In the genomic region with DNA sequence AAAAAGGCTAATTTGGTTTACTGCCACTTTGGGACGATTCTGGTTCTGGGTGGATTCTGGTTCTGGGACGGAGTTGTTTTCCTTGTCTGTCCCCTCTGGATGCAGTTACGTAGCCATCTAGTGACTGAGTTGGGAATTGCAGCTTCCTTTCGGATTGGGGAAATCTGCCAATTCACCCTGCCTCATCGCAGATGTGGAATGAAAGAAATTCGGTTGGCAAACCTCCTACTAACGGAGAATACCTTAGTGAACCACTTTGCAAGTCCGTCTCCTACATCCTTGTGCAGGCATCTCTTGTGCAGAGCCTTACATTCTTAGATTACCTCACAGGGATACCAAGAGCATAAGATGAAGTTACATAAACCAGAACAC, we compare ENCODE assay signal across 1 cellular context.
A peak's percentile ranks its signal among the peaks of the same experiment; 100 is the strongest.
TF ChIP-seq lines count a peak whose summit lies in the region.

No MANE protein-coding gene starts in this region.

TF ChIP-seq in HepG2, 621 proteins besides CTCF, POLR2A, EP300 and RAD21 (continued from another document and continues in another):
- TF ChIP-seq, protein P1, sequence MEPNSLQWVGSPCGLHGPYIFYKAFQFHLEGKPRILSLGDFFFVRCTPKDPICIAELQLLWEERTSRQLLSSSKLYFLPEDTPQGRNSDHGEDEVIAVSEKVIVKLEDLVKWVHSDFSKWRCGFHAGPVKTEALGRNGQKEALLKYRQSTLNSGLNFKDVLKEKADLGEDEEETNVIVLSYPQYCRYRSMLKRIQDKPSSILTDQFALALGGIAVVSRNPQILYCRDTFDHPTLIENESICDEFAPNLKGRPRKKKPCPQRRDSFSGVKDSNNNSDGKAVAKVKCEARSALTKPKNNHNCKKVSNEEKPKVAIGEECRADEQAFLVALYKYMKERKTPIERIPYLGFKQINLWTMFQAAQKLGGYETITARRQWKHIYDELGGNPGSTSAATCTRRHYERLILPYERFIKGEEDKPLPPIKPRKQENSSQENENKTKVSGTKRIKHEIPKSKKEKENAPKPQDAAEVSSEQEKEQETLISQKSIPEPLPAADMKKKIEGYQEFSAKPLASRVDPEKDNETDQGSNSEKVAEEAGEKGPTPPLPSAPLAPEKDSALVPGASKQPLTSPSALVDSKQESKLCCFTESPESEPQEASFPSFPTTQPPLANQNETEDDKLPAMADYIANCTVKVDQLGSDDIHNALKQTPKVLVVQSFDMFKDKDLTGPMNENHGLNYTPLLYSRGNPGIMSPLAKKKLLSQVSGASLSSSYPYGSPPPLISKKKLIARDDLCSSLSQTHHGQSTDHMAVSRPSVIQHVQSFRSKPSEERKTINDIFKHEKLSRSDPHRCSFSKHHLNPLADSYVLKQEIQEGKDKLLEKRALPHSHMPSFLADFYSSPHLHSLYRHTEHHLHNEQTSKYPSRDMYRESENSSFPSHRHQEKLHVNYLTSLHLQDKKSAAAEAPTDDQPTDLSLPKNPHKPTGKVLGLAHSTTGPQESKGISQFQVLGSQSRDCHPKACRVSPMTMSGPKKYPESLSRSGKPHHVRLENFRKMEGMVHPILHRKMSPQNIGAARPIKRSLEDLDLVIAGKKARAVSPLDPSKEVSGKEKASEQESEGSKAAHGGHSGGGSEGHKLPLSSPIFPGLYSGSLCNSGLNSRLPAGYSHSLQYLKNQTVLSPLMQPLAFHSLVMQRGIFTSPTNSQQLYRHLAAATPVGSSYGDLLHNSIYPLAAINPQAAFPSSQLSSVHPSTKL (CRISPR knock-in tag; IDR thresholded peaks at IDR 0.05) = 0 out of 2 replicates have a peak, but pooled peaks have one; percentile 28
- TF ChIP-seq ARNT2 (CRISPR knock-in tag; IDR thresholded peaks at IDR 0.05; ENCODE audit: low read depth) (no peak), TEAD3 (CRISPR knock-in tag; optimal IDR thresholded peaks at IDR 0.05; ENCODE audit: borderline replicate concordance) (peak; percentile 35), GATAD1 (CRISPR knock-in tag; IDR thresholded peaks at IDR 0.05) (no peak), ZNF549 (CRISPR knock-in tag; IDR thresholded peaks at IDR 0.05) (no peak), ZNF350 (CRISPR knock-in tag; IDR thresholded peaks at IDR 0.05; ENCODE audit: borderline replicate concordance, low read depth) (no peak), NFIB (CRISPR knock-in tag; IDR thresholded peaks at IDR 0.05; ENCODE audit: borderline replicate concordance) (no peak), RBFOX2 (IDR thresholded peaks at IDR 0.05; ENCODE audit: low read depth, low read length) (no peak), KDM5A (IDR thresholded peaks at IDR 0.05; ENCODE audit: borderline replicate concordance, low read length) (no peak), HMGA1 (CRISPR knock-in tag; conservative IDR thresholded peaks at IDR 0.05) (no peak), ZBTB7A (CRISPR knock-in tag; IDR thresholded peaks at IDR 0.05) (no peak), MBNL3 (CRISPR knock-in tag; conservative IDR thresholded peaks at IDR 0.05) (no peak), HOXA9 (CRISPR knock-in tag; IDR thresholded peaks at IDR 0.05; ENCODE audit: borderline replicate concordance) (no peak), SRF (IDR thresholded peaks at IDR 0.05; ENCODE audit: low read depth, low read length) (no peak), NFE2 (CRISPR knock-in tag; IDR thresholded peaks at IDR 0.05) (peak; percentile 84; the same call in 1 of the 2 replicates), KMT2A (CRISPR knock-in tag; IDR thresholded peaks at IDR 0.05) (no peak), NPAS2 (CRISPR knock-in tag; IDR thresholded peaks at IDR 0.05; ENCODE audit: borderline replicate concordance) (no peak), ZNF496 (CRISPR knock-in tag; IDR thresholded peaks at IDR 0.05; ENCODE audit: insufficient replicate concordance) (no peak), SAP130 (CRISPR knock-in tag; IDR thresholded peaks at IDR 0.05; ENCODE audit: low read depth) (peak; percentile 39), POLR2AphosphoS5 (IDR thresholded peaks at IDR 0.05; ENCODE audit: low read depth, low read length) (no peak), ZKSCAN1 (IDR thresholded peaks at IDR 0.05; ENCODE audit: low read length) (0 out of 2 replicates have a peak, but pooled peaks have one; percentile 49), NFATC3 (CRISPR knock-in tag; IDR thresholded peaks at IDR 0.05) (no peak), ZNF143 (CRISPR knock-in tag; IDR thresholded peaks at IDR 0.05) (no peak), ZSCAN21 (CRISPR knock-in tag; IDR thresholded peaks at IDR 0.05; ENCODE audit: borderline replicate concordance) (no peak), RELA (CRISPR knock-in tag; IDR thresholded peaks at IDR 0.05) (no peak)
- TF ChIP-seq, protein P2, sequence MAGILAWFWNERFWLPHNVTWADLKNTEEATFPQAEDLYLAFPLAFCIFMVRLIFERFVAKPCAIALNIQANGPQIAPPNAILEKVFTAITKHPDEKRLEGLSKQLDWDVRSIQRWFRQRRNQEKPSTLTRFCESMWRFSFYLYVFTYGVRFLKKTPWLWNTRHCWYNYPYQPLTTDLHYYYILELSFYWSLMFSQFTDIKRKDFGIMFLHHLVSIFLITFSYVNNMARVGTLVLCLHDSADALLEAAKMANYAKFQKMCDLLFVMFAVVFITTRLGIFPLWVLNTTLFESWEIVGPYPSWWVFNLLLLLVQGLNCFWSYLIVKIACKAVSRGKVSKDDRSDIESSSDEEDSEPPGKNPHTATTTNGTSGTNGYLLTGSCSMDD (CRISPR knock-in tag; IDR thresholded peaks at IDR 0.05) = no peak
- TF ChIP-seq, protein P3, sequence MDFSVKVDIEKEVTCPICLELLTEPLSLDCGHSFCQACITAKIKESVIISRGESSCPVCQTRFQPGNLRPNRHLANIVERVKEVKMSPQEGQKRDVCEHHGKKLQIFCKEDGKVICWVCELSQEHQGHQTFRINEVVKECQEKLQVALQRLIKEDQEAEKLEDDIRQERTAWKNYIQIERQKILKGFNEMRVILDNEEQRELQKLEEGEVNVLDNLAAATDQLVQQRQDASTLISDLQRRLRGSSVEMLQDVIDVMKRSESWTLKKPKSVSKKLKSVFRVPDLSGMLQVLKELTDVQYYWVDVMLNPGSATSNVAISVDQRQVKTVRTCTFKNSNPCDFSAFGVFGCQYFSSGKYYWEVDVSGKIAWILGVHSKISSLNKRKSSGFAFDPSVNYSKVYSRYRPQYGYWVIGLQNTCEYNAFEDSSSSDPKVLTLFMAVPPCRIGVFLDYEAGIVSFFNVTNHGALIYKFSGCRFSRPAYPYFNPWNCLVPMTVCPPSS (IDR thresholded peaks at IDR 0.05) = no peak
- TF ChIP-seq, protein P4, sequence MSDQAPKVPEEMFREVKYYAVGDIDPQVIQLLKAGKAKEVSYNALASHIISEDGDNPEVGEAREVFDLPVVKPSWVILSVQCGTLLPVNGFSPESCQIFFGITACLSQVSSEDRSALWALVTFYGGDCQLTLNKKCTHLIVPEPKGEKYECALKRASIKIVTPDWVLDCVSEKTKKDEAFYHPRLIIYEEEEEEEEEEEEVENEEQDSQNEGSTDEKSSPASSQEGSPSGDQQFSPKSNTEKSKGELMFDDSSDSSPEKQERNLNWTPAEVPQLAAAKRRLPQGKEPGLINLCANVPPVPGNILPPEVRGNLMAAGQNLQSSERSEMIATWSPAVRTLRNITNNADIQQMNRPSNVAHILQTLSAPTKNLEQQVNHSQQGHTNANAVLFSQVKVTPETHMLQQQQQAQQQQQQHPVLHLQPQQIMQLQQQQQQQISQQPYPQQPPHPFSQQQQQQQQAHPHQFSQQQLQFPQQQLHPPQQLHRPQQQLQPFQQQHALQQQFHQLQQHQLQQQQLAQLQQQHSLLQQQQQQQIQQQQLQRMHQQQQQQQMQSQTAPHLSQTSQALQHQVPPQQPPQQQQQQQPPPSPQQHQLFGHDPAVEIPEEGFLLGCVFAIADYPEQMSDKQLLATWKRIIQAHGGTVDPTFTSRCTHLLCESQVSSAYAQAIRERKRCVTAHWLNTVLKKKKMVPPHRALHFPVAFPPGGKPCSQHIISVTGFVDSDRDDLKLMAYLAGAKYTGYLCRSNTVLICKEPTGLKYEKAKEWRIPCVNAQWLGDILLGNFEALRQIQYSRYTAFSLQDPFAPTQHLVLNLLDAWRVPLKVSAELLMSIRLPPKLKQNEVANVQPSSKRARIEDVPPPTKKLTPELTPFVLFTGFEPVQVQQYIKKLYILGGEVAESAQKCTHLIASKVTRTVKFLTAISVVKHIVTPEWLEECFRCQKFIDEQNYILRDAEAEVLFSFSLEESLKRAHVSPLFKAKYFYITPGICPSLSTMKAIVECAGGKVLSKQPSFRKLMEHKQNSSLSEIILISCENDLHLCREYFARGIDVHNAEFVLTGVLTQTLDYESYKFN (CRISPR knock-in tag; conservative IDR thresholded peaks at IDR 0.05) = no peak
- TF ChIP-seq, protein P5, sequence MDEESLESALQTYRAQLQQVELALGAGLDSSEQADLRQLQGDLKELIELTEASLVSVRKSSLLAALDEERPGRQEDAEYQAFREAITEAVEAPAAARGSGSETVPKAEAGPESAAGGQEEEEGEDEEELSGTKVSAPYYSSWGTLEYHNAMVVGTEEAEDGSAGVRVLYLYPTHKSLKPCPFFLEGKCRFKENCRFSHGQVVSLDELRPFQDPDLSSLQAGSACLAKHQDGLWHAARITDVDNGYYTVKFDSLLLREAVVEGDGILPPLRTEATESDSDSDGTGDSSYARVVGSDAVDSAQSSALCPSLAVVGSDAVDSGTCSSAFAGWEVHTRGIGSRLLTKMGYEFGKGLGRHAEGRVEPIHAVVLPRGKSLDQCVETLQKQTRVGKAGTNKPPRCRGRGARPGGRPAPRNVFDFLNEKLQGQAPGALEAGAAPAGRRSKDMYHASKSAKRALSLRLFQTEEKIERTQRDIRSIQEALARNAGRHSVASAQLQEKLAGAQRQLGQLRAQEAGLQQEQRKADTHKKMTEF (CRISPR knock-in tag; IDR thresholded peaks at IDR 0.05) = 0 out of 2 replicates have a peak, but pooled peaks have one; percentile 28
- TF ChIP-seq, protein P6, sequence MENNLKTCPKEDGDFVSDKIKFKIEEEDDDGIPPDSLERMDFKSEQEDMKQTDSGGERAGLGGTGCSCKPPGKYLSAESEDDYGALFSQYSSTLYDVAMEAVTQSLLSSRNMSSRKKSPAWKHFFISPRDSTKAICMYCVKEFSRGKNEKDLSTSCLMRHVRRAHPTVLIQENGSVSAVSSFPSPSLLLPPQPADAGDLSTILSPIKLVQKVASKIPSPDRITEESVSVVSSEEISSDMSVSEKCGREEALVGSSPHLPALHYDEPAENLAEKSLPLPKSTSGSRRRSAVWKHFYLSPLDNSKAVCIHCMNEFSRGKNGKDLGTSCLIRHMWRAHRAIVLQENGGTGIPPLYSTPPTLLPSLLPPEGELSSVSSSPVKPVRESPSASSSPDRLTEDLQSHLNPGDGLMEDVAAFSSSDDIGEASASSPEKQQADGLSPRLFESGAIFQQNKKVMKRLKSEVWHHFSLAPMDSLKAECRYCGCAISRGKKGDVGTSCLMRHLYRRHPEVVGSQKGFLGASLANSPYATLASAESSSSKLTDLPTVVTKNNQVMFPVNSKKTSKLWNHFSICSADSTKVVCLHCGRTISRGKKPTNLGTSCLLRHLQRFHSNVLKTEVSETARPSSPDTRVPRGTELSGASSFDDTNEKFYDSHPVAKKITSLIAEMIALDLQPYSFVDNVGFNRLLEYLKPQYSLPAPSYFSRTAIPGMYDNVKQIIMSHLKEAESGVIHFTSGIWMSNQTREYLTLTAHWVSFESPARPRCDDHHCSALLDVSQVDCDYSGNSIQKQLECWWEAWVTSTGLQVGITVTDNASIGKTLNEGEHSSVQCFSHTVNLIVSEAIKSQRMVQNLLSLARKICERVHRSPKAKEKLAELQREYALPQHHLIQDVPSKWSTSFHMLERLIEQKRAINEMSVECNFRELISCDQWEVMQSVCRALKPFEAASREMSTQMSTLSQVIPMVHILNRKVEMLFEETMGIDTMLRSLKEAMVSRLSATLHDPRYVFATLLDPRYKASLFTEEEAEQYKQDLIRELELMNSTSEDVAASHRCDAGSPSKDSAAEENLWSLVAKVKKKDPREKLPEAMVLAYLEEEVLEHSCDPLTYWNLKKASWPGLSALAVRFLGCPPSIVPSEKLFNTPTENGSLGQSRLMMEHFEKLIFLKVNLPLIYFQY (CRISPR knock-in tag; IDR thresholded peaks at IDR 0.05; ENCODE audit: borderline replicate concordance) = peak; percentile 97
- TF ChIP-seq, protein P7, sequence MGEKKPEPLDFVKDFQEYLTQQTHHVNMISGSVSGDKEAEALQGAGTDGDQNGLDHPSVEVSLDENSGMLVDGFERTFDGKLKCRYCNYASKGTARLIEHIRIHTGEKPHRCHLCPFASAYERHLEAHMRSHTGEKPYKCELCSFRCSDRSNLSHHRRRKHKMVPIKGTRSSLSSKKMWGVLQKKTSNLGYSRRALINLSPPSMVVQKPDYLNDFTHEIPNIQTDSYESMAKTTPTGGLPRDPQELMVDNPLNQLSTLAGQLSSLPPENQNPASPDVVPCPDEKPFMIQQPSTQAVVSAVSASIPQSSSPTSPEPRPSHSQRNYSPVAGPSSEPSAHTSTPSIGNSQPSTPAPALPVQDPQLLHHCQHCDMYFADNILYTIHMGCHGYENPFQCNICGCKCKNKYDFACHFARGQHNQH (CRISPR knock-in tag; IDR thresholded peaks at IDR 0.05) = no peak
- TF ChIP-seq, protein P8, sequence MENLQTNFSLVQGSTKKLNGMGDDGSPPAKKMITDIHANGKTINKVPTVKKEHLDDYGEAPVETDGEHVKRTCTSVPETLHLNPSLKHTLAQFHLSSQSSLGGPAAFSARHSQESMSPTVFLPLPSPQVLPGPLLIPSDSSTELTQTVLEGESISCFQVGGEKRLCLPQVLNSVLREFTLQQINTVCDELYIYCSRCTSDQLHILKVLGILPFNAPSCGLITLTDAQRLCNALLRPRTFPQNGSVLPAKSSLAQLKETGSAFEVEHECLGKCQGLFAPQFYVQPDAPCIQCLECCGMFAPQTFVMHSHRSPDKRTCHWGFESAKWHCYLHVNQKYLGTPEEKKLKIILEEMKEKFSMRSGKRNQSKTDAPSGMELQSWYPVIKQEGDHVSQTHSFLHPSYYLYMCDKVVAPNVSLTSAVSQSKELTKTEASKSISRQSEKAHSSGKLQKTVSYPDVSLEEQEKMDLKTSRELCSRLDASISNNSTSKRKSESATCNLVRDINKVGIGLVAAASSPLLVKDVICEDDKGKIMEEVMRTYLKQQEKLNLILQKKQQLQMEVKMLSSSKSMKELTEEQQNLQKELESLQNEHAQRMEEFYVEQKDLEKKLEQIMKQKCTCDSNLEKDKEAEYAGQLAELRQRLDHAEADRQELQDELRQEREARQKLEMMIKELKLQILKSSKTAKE (CRISPR knock-in tag; IDR thresholded peaks at IDR 0.05; ENCODE audit: borderline replicate concordance) = no peak
- TF ChIP-seq, protein P9, sequence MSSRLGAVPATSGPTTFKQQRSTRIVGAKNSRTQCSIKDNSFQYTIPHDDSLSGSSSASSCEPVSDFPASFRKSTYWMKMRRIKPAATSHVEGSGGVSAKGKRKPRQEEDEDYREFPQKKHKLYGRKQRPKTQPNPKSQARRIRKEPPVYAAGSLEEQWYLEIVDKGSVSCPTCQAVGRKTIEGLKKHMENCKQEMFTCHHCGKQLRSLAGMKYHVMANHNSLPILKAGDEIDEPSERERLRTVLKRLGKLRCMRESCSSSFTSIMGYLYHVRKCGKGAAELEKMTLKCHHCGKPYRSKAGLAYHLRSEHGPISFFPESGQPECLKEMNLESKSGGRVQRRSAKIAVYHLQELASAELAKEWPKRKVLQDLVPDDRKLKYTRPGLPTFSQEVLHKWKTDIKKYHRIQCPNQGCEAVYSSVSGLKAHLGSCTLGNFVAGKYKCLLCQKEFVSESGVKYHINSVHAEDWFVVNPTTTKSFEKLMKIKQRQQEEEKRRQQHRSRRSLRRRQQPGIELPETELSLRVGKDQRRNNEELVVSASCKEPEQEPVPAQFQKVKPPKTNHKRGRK (CRISPR knock-in tag; IDR thresholded peaks at IDR 0.05) = peak; percentile 84; the same call in 1 of the 2 replicates
- TF ChIP-seq, protein P10, sequence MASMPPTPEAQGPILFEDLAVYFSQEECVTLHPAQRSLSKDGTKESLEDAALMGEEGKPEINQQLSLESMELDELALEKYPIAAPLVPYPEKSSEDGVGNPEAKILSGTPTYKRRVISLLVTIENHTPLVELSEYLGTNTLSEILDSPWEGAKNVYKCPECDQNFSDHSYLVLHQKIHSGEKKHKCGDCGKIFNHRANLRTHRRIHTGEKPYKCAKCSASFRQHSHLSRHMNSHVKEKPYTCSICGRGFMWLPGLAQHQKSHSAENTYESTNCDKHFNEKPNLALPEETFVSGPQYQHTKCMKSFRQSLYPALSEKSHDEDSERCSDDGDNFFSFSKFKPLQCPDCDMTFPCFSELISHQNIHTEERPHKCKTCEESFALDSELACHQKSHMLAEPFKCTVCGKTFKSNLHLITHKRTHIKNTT (CRISPR knock-in tag; IDR thresholded peaks at IDR 0.05) = no peak
